Comparison of ENCODE assay signal across 8 cellular contexts in genomic region chr4:6674500-6675149, GRCh38. TPM values are rescaled to one million over a fixed set of nuclear protein-coding genes. Genes with fewer than 3 reads are reported as not detected.
DNase-seq lines count a peak whose midpoint lies in the region; ATAC-seq and TF ChIP-seq lines count a peak whose summit lies in the region.

No MANE protein-coding gene starts in this region.

- peak; percentile 6 to 30 for TF ChIP-seq CTCF in suprapubic skin (IDR thresholded peaks at IDR 0.05)

- no peaks in the 10 kb centered on the region for H3K36me3 ChIP-seq in ectodermal cell (ENCODE audit: control insufficient read depth, insufficient read depth, low read length)
- no peaks in the 10 kb centered on the region for H3K36me3 ChIP-seq in suprapubic skin

- peak overlapping the region; percentile 82 for H3K4me3 ChIP-seq in ectodermal cell (ENCODE audit: insufficient read depth, low read depth, low read length)
- peak overlapping the region; percentile 85 for H3K4me3 ChIP-seq in suprapubic skin

- TF ChIP-seq POLR2A in suprapubic skin (IDR thresholded peaks at IDR 0.05): no peak

- H3K27me3 ChIP-seq in ectodermal cell (ENCODE audit: control insufficient read depth, insufficient read depth, low read length, poor library complexity, severe bottlenecking) (no peaks in the 10 kb centered on the region), suprapubic skin (no peaks in the 10 kb centered on the region)

- H3K27ac ChIP-seq in ectodermal cell (ENCODE audit: insufficient read depth, low read depth, low read length, poor library complexity, severe bottlenecking) (no peak overlapping the region), suprapubic skin (peak overlapping the region; percentile 90)

- TF ChIP-seq EP300 in suprapubic skin (IDR thresholded peaks at IDR 0.05): no peak

- WGBS in ectodermal cell, 2 experiments: 7 to 8% methylated on average over 40 of the region's 40 CpGs
- 11% methylated on average over 16 of the region's 40 CpGs for WGBS in suprapubic skin

- H3K9me3 ChIP-seq in ectodermal cell (ENCODE audit: control insufficient read depth, low read length): no peaks in the 10 kb centered on the region
- H3K9me3 ChIP-seq in suprapubic skin: no peaks in the 10 kb centered on the region

- peak; percentile 32 for ATAC-seq in HG02840 (IDR thresholded peaks at IDR 0.05; ENCODE audit: low FRiP score, unreplicated experiment)

- DNase-seq in NCI-H2029 (lab: John Stamatoyannopoulos, UW) (peak; percentile 46), NCI-H2029 treated with DMSO at 0.1 percent for 48 hours (lab: John Stamatoyannopoulos, UW) (no peak), NCI-H187 treated with DMSO at 0.1 percent for 48 hours (lab: John Stamatoyannopoulos, UW) (peak; percentile 38), mucosa of gallbladder (ENCODE audit: low spot score) (peak; percentile 52), suprapubic skin (ENCODE audit: low spot score in 2 of 2) (peak in 1 of 2 donors; percentile 43)
- DNase-seq in activated CD4-positive, alpha-beta T cell treated with anti-CD3 and anti-CD28 coated beads for 4 hours: peak; percentile 68 to 71

- H3K4me1 ChIP-seq in ectodermal cell (ENCODE audit: control insufficient read depth, insufficient read depth, low read length): peaks cover 15% of the 10 kb centered on the region
- peaks cover 41% of the 10 kb centered on the region for H3K4me1 ChIP-seq in suprapubic skin

RNA-seq across cellular contexts. Expression of gene S100P, which starts 19.1 kb away (rescaled TPM):
- polyA plus RNA-seq in ectodermal cell (2013, experiment 1 of 4): not detected
- not detected for polyA plus RNA-seq in ectodermal cell (2013, experiment 2 of 4)
- polyA plus RNA-seq in ectodermal cell (2013, experiment 3 of 4): not detected
- not detected for polyA plus RNA-seq in ectodermal cell (2013, experiment 4 of 4)
- total RNA-seq in mucosa of gallbladder (33.4 TPM), suprapubic skin (10 to 100 TPM in 2 of 4 donors, 1 to 10 TPM in 2; 4.7 to 27.7 (median 9.3) TPM)

RNA-seq across cellular contexts. Expression of gene MRFAP1, which starts 34.1 kb away (rescaled TPM):
- 315 TPM for polyA plus RNA-seq in ectodermal cell (2013, experiment 1 of 4)
- polyA plus RNA-seq in ectodermal cell (2013, experiment 2 of 4): 315 TPM
- polyA plus RNA-seq in ectodermal cell (2013, experiment 3 of 4): 228 TPM
- 273 TPM for polyA plus RNA-seq in ectodermal cell (2013, experiment 4 of 4)
- 244 TPM for total RNA-seq in mucosa of gallbladder
- 100 to 1,000 TPM; 143 to 214 (median 163) TPM for total RNA-seq in suprapubic skin

RNA-seq across cellular contexts. Expression of gene MRFAP1L1, which starts 35.0 kb away (rescaled TPM):
- 90.7 TPM for polyA plus RNA-seq in ectodermal cell (2013, experiment 1 of 4)
- 94.4 TPM for polyA plus RNA-seq in ectodermal cell (2013, experiment 2 of 4)
- polyA plus RNA-seq in ectodermal cell (2013, experiment 3 of 4): 68.6 TPM
- polyA plus RNA-seq in ectodermal cell (2013, experiment 4 of 4): 78.3 TPM
- total RNA-seq in mucosa of gallbladder: 51.2 TPM
- 10 to 100 TPM; 40.6 to 63.4 (median 53.4) TPM for total RNA-seq in suprapubic skin

RNA-seq across cellular contexts. Expression of gene BLOC1S4, which starts 41.3 kb away (rescaled TPM):
- polyA plus RNA-seq in ectodermal cell (2013, experiment 1 of 4): 15.5 TPM
- polyA plus RNA-seq in ectodermal cell (2013, experiment 2 of 4): 15.5 TPM
- polyA plus RNA-seq in ectodermal cell (2013, experiment 3 of 4): 15.9 TPM
- 18.1 TPM for polyA plus RNA-seq in ectodermal cell (2013, experiment 4 of 4)
- total RNA-seq in mucosa of gallbladder: 18.1 TPM
- 10 to 100 TPM in 3 of 4 donors, 1 to 10 TPM in 1; 5.1 to 20.2 (median 14.8) TPM for total RNA-seq in suprapubic skin
